Comparison of ENCODE assay signal across 8 cellular contexts in genomic region chr4:119454151-119454490, GRCh38.
A peak's percentile ranks its signal among the peaks of the same experiment; 100 is the strongest.
DNase-seq lines count a peak whose midpoint lies in the region; ATAC-seq and TF ChIP-seq lines count a peak whose summit lies in the region.
"Not testable (repeated sequence)": the region's sequence is repeated elsewhere in the genome, so short reads cannot be mapped to it uniquely, and the experiment has no call there.

No MANE protein-coding gene starts in this region.

- H3K4me1 ChIP-seq in CD4-positive, alpha-beta memory T cell (ENCODE audit: insufficient read depth, low read length); PC-9 (replicated peaks; ENCODE audit: insufficient read depth); ascending aorta; mucosa of descending colon (ENCODE audit: low read depth): not testable (repeated sequence)

- peak; percentile 22 for ATAC-seq in GM19455 (IDR thresholded peaks at IDR 0.05; ENCODE audit: unreplicated experiment)
- peak; percentile 11 for ATAC-seq in HG03045 (IDR thresholded peaks at IDR 0.05; ENCODE audit: unreplicated experiment)
- not testable (repeated sequence) for ATAC-seq in mucosa of descending colon

- H3K9me2 ChIP-seq in PC-9 (ENCODE audit: insufficient read depth) = not testable (repeated sequence)

- not testable (repeated sequence) for H3K9me3 Mint-ChIP-seq in CD4-positive, alpha-beta memory T cell; stimulated activated naive CD8-positive, alpha-beta T cell treated with anti-CD3 and anti-CD28 coated beads, Interleukin-15, Interleukin-2, amounts not matched to agents 100 ng/mL and 50 ng/mL, for 24 hours

- intact Hi-C loops in CD4-positive, alpha-beta memory T cell (cut with micrococcal nuclease) = loop anchor here (1.0 to 10.0 kb wide), 5 partner anchors 154 to 619 kb away; partner anchors contain the start of genes PDE5A, SEC24D and USP53
- intact Hi-C loops in PC-9 (cut with micrococcal nuclease; ENCODE audit: unreplicated experiment); mucosa of descending colon (cut with DNase I, micrococcal nuclease): not testable (repeated sequence)
- intact Hi-C loops in ascending aorta (cut with DNase I) = loop anchor here (10.0 kb wide), 2 partner anchors 139 to 601 kb away; no protein-coding TSS in a partner anchor

- not testable (repeated sequence) for BruUV-seq in PC-9 (replicated peaks; lab: Mats Ljungman, UMichigan)

- DNase-seq in CD4-positive, alpha-beta memory T cell; PC-9; ascending aorta (ENCODE audit: low spot score in 2 of 2); mucosa of descending colon: not testable (repeated sequence)
- DNase-seq in foreskin melanocyte = peak; percentile 40

- not testable (repeated sequence) for H4K20me1 ChIP-seq in PC-9 (ENCODE audit: insufficient read depth)

- peaks cover 4 to 13% (median 5%) of the 10 kb centered on the region in 4 donors for H3K4me1 Mint-ChIP-seq in CD4-positive, alpha-beta memory T cell
- peaks cover 13% of the 10 kb centered on the region for H3K4me1 Mint-ChIP-seq in stimulated activated naive CD8-positive, alpha-beta T cell treated with anti-CD3 and anti-CD28 coated beads, Interleukin-15, Interleukin-2, amounts not matched to agents 100 ng/mL and 50 ng/mL, for 24 hours (ENCODE audit: low read depth)

- H2AFZ ChIP-seq in PC-9 = not testable (repeated sequence)

- not testable (repeated sequence) for TF ChIP-seq CTCF in PC-9 (conservative IDR thresholded peaks at IDR 0.05); mucosa of descending colon (IDR thresholded peaks at IDR 0.05)
- TF ChIP-seq CTCF in ascending aorta (IDR thresholded peaks at IDR 0.05) = peak in 1 of 3 experiments; percentile 7

- H3K4me3 Mint-ChIP-seq in CD4-positive, alpha-beta memory T cell = peak overlapping the region; percentile 91 to 99 (median 93)
- H3K4me3 Mint-ChIP-seq in stimulated activated naive CD8-positive, alpha-beta T cell treated with anti-CD3 and anti-CD28 coated beads, Interleukin-15, Interleukin-2, amounts not matched to agents 100 ng/mL and 50 ng/mL, for 24 hours = peak overlapping the region; percentile 87

- peak overlapping the region; percentile 89 for H3K27ac ChIP-seq in CD4-positive, alpha-beta memory T cell (ENCODE audit: low read depth, low read length)
- H3K27ac ChIP-seq in PC-9 (peak overlapping the region; percentile 57; the same call in 1 of the 2 replicates), ascending aorta (peak overlapping the region; percentile 93 to 96)

- H3K9me3 ChIP-seq in CD4-positive, alpha-beta memory T cell (ENCODE audit: control insufficient read depth in 1 of 2, low read length in 2 of 2); PC-9 (ENCODE audit: insufficient read depth, low read depth); ascending aorta; mucosa of descending colon: not testable (repeated sequence)

- H3K4me2 ChIP-seq in PC-9 = not testable (repeated sequence)

- not testable (repeated sequence) for H3K27me3 Mint-ChIP-seq in CD4-positive, alpha-beta memory T cell; stimulated activated naive CD8-positive, alpha-beta T cell treated with anti-CD3 and anti-CD28 coated beads, Interleukin-15, Interleukin-2, amounts not matched to agents 100 ng/mL and 50 ng/mL, for 24 hours

- H3K36me3 Mint-ChIP-seq in CD4-positive, alpha-beta memory T cell = peaks cover 2 to 13% of the 10 kb centered on the region in 2 donors
- H3K36me3 Mint-ChIP-seq in stimulated activated naive CD8-positive, alpha-beta T cell treated with anti-CD3 and anti-CD28 coated beads, Interleukin-15, Interleukin-2, amounts not matched to agents 100 ng/mL and 50 ng/mL, for 24 hours (ENCODE audit: low read depth) = not testable (repeated sequence)

- not testable (repeated sequence) for H3F3A ChIP-seq in PC-9 (ENCODE audit: insufficient read depth, low read depth)

- POLR2A ChIA-PET in CD4-positive, alpha-beta memory T cell (lab: Charles Lee; ENCODE audit: partially characterized antibody) = interaction anchor here (0.7 to 2.2 kb wide), 7 partner anchors 20 to 241 kb away, joined by 3 to 25 read pairs (median 4); partner anchors contain the start of genes PDE5A and USP53
- POLR2A ChIA-PET in PC-9 (lab: Charles Lee; ENCODE audit: unreplicated experiment) = not testable (repeated sequence)

- not testable (repeated sequence) for H3K79me2 ChIP-seq in PC-9 (ENCODE audit: low read depth)

- H3K4me3 ChIP-seq in CD4-positive, alpha-beta memory T cell (ENCODE audit: low read length in 2 of 2) = peak overlapping the region in 1 of 2 donors; percentile 60
- peak overlapping the region; percentile 50; the same call in 1 of the 2 replicates for H3K4me3 ChIP-seq in PC-9
- peak overlapping the region; percentile 66 to 96 for H3K4me3 ChIP-seq in ascending aorta
- peak overlapping the region; percentile 61 for H3K4me3 ChIP-seq in mucosa of descending colon

- CTCF ChIA-PET in CD4-positive, alpha-beta memory T cell (lab: Charles Lee; ENCODE audit: partially characterized antibody) = interaction anchor here (0.6 to 2.0 kb wide), 4 partner anchors 154 to 621 kb away, joined by 3 to 9 read pairs (median 4); a partner anchor contains a TSS
- CTCF ChIA-PET in PC-9 (lab: Charles Lee) = interaction anchor here (0.6 to 0.7 kb wide), 3 partner anchors 12 to 170 kb away, joined by 3 to 5 read pairs (median 4); no protein-coding TSS in a partner anchor

- not testable (repeated sequence) for H3K36me3 ChIP-seq in CD4-positive, alpha-beta memory T cell (ENCODE audit: insufficient read depth, low read length); PC-9 (ENCODE audit: low read depth); ascending aorta; mucosa of descending colon (ENCODE audit: low read depth)

- H3K27me3 ChIP-seq in CD4-positive, alpha-beta memory T cell (ENCODE audit: insufficient read depth, low read length); PC-9 (ENCODE audit: insufficient read depth, low read depth); ascending aorta: not testable (repeated sequence)

- peak overlapping the region; percentile 99 to 100 (median 99) for H3K27ac Mint-ChIP-seq in CD4-positive, alpha-beta memory T cell
- H3K27ac Mint-ChIP-seq in stimulated activated naive CD8-positive, alpha-beta T cell treated with anti-CD3 and anti-CD28 coated beads, Interleukin-15, Interleukin-2, amounts not matched to agents 100 ng/mL and 50 ng/mL, for 24 hours = peak overlapping the region; percentile 95
